ENCODE assay signal across 1 cellular context in the genomic region with DNA sequence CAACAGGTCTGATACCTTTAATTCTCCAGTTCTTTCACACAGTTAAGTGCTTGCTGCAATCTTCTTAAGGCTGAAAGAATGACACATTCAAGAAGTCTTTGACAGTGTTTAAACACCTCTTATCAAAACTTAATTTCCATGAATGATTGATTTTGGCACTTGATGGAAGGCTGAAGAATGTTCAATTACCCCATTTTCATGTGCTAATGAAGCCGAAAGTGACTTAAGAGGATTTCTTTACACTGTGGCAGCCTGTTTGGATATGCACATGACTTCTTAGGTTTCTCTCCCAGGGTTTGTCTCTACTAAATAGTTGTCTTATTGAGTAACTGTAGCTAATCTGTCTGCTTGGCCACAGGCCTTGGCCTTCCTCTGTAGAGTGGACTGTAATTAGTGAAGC.
TF ChIP-seq lines count a peak whose summit lies in the region.

No MANE protein-coding gene starts in this region.

TF ChIP-seq in H1, 55 proteins besides CTCF, POLR2A, EP300 and RAD21:
- TF ChIP-seq KDM1A (IDR thresholded peaks at IDR 0.05; ENCODE audit: borderline replicate concordance, low read length) = no peak
- TF ChIP-seq BCL11A (IDR thresholded peaks at IDR 0.05; ENCODE audit: low read depth in 2 of 2, low read length in 2 of 2) = no peak
